8 cellular contexts compared by ENCODE assay signal in genomic region chr1:33470495-33471012, GRCh38. TPM values are rescaled to one million over a fixed set of nuclear protein-coding genes. Genes with fewer than 3 reads are reported as not detected.
DNase-seq lines count a peak whose midpoint lies in the region; ATAC-seq and TF ChIP-seq lines count a peak whose summit lies in the region.

No MANE protein-coding gene starts in this region.

- H3K4me3 ChIP-seq in ACC112 (ENCODE audit: low read depth, low read length) (no peak overlapping the region), SJSA1 (no peak overlapping the region), uterus (no peak overlapping the region)

- H3K4me1 Mint-ChIP-seq in activated naive CD8-positive, alpha-beta T cell (ENCODE audit: low read depth) = peaks cover 20% of the 10 kb centered on the region

- peak; percentile 32 for ATAC-seq in GM18867 (IDR thresholded peaks at IDR 0.05; ENCODE audit: unreplicated experiment)

- no peaks in the 10 kb centered on the region for H3K9me3 Mint-ChIP-seq in activated naive CD8-positive, alpha-beta T cell (ENCODE audit: low read depth)

- peaks cover 25% of the 10 kb centered on the region for H3K4me1 ChIP-seq in ACC112 (ENCODE audit: control insufficient read depth, insufficient read depth, low read length, unreplicated experiment)
- H3K4me1 ChIP-seq in SJSA1 (replicated peaks) = peaks cover 21% of the 10 kb centered on the region
- H3K4me1 ChIP-seq in uterus = no peaks in the 10 kb centered on the region

- H2AFZ ChIP-seq in ACC112 (ENCODE audit: low read length, unreplicated experiment) = peak overlapping the region; percentile 59

- H3K36me3 Mint-ChIP-seq in activated naive CD8-positive, alpha-beta T cell = no peaks in the 10 kb centered on the region

- peak; percentile 83 to 89 (median 86) for TF ChIP-seq CTCF in uterus (IDR thresholded peaks at IDR 0.05)

- H3K27ac ChIP-seq in ACC112 (ENCODE audit: low read depth, low read length) (peak overlapping the region; percentile 59), SJSA1 (no peak overlapping the region), uterus (peak overlapping the region in 1 of 2 donors; percentile 51)

- no peaks in the 10 kb centered on the region for H3K27me3 Mint-ChIP-seq in activated naive CD8-positive, alpha-beta T cell

- peaks cover 5% of the 10 kb centered on the region for H3K79me2 ChIP-seq in ACC112 (ENCODE audit: control insufficient read depth, insufficient read depth, low read length, unreplicated experiment)

- intact Hi-C loops in head of caudate nucleus (cut with DNase I) (loop anchor here (2.0 to 10.0 kb wide), 2 partner anchors 176 to 346 kb away; no protein-coding TSS in a partner anchor), posterior cingulate gyrus (cut with DNase I) (loop anchor here (1.0 to 5.0 kb wide), 4 partner anchors 38 to 342 kb away; partner anchors contain the start of gene PHC2), uterus (cut with DNase I; ENCODE audit: low total_unique reads) (loop anchor here (5.0 kb wide), 2 partner anchors 103 to 173 kb away; no protein-coding TSS in a partner anchor)

- peak; percentile 86 for DNase-seq in NAMALWA (ENCODE audit: low spot score)
- peak; percentile 70 to 83 for DNase-seq in SJSA1 (ENCODE audit: low read depth in 1 of 2, low spot score in 2 of 2)
- peak; percentile 58 to 94 (median 85) for DNase-seq in head of caudate nucleus
- peak; percentile 65 to 97 (median 80) for DNase-seq in posterior cingulate gyrus
- DNase-seq in uterus = peak; percentile 79 to 82

- H3K4me3 Mint-ChIP-seq in activated naive CD8-positive, alpha-beta T cell = peak overlapping the region; percentile 48

- no peak overlapping the region for H3K27ac Mint-ChIP-seq in activated naive CD8-positive, alpha-beta T cell

- TF ChIP-seq POLR2A in uterus (IDR thresholded peaks at IDR 0.05) = no peak

- no peaks in the 10 kb centered on the region for H3K36me3 ChIP-seq in ACC112 (ENCODE audit: insufficient read depth, low read length)
- no peaks in the 10 kb centered on the region; the same call in 1 of the 2 replicates for H3K36me3 ChIP-seq in SJSA1
- no peaks in the 10 kb centered on the region for H3K36me3 ChIP-seq in uterus

- H3K9me3 ChIP-seq in SJSA1 (replicated peaks) (no peaks in the 10 kb centered on the region), uterus (no peaks in the 10 kb centered on the region)

- H3K27me3 ChIP-seq in ACC112 (ENCODE audit: insufficient read depth, low read length) (no peaks in the 10 kb centered on the region), SJSA1 (replicated peaks) (no peaks in the 10 kb centered on the region), uterus (no peaks in the 10 kb centered on the region)

RNA-seq across cellular contexts. Expression of gene ZSCAN20, which starts 1.9 kb away (rescaled TPM):
- 5.3 and 8.5 TPM in 2 replicates for total RNA-seq in SJSA1 (2014; rRNA removed; shearing (Covaris generic))
- total RNA-seq in uterus = 10 to 100 TPM in 1 of 4 donors, 1 to 10 TPM in 3; 2.4 to 16.0 (median 5.2) TPM

RNA-seq across cellular contexts. Expression of gene PHC2, which starts 39.7 kb away (rescaled TPM):
- total RNA-seq in SJSA1 (2014; rRNA removed; shearing (Covaris generic)) = 88.1 and 92.8 TPM in 2 replicates
- total RNA-seq in uterus = 100 to 1,000 TPM in 2 of 4 donors, 10 to 100 TPM in 2; 51.5 to 203 (median 102) TPM
